Comparison of ENCODE assay signal across 8 cellular contexts in genomic region chr16:28925386-28926228, GRCh38. TPM values are rescaled to one million over a fixed set of nuclear protein-coding genes. Genes with fewer than 3 reads are reported as not detected.
DNase-seq lines count a peak whose midpoint lies in the region; ATAC-seq, FAIRE-seq and TF ChIP-seq lines count a peak whose summit lies in the region.

No MANE protein-coding gene starts in this region.

- H3K4me1 ChIP-seq in MM.1S (ENCODE audit: low read length): peaks cover 16% of the 10 kb centered on the region
- peaks cover 17% of the 10 kb centered on the region for H3K4me1 ChIP-seq in GM12878 (ENCODE audit: control insufficient read depth, insufficient read depth, low read length)
- no peaks in the 10 kb centered on the region for H3K4me1 ChIP-seq in iPS-20b (ENCODE audit: insufficient read depth, low read length)
- H3K4me1 ChIP-seq in smooth muscle cell (ENCODE audit: low read depth): peaks cover 4% of the 10 kb centered on the region

- intact Hi-C loops in GM12878 (cut with micrococcal nuclease; ENCODE audit: unreplicated experiment): loop anchor here (2.0 to 10.0 kb wide), 4 partner anchors 19 to 431 kb away; partner anchors contain the start of genes APOBR, CLN3 and TUFM

- CTCF ChIA-PET in GM12878 (lab: Yijun Ruan, JAX): interaction anchor here (0.6 to 6.4 kb wide), 4 partner anchors 9 to 102 kb away, joined by 3 to 76 read pairs (median 3); partner anchors contain the start of gene TUFM

- peaks cover 2% of the 10 kb centered on the region; the same call in 1 of the 2 replicates for H3K36me3 ChIP-seq in H7 (replicated peaks; ENCODE audit: control insufficient read depth, insufficient read depth, low read length)
- H3K36me3 ChIP-seq in MM.1S (replicated peaks; ENCODE audit: insufficient read depth, low read length): peaks cover 3% of the 10 kb centered on the region; the same call in 1 of the 2 replicates
- peaks cover 0 to 2% of the 10 kb centered on the region in 2 experiments; a peak in 3 of 4 replicates for H3K36me3 ChIP-seq in GM12878 (ENCODE audit: control insufficient read depth in 2 of 2, insufficient read depth in 2 of 2, low read length in 1 of 2)
- H3K36me3 ChIP-seq in iPS-20b (ENCODE audit: insufficient read depth, low read depth, low read length): no peaks in the 10 kb centered on the region
- no peaks in the 10 kb centered on the region for H3K36me3 ChIP-seq in smooth muscle cell (ENCODE audit: low read depth)

- in situ Hi-C loops in GM12878 (cut with MboI): no loop called here

- H3K9me3 ChIP-seq in MM.1S (replicated peaks; ENCODE audit: insufficient read depth, low read length) (no peaks in the 10 kb centered on the region), GM12878 (replicated peaks; ENCODE audit: control insufficient read depth, insufficient read depth, low read length) (no peaks in the 10 kb centered on the region), iPS-20b (ENCODE audit: insufficient read depth, low read depth, low read length) (no peaks in the 10 kb centered on the region), smooth muscle cell (replicated peaks; ENCODE audit: low read depth) (no peaks in the 10 kb centered on the region)

- RAD21 ChIA-PET in GM12878 (lab: Charles Lee; ENCODE audit: unreplicated experiment): interaction anchor here (0.7 to 1.6 kb wide), 4 partner anchors 11 to 62 kb away, joined by 3 to 6 read pairs (median 4); partner anchors contain the start of genes NFATC2IP and SH2B1

- H3K27ac ChIP-seq in MM.1S (ENCODE audit: low read length): peak overlapping the region; percentile 93
- H3K27ac ChIP-seq in GM12878 (ENCODE audit: control insufficient read depth, insufficient read depth): peak overlapping the region; percentile 99
- peak overlapping the region; percentile 87 for H3K27ac ChIP-seq in iPS-20b (ENCODE audit: low read length)
- H3K27ac ChIP-seq in smooth muscle cell (ENCODE audit: low read depth): peak overlapping the region; percentile 82

- TF ChIP-seq RAD21 in GM12878 (IDR thresholded peaks at IDR 0.05; ENCODE audit: insufficient read depth, low read depth, low read length): no peak

- H3K79me2 ChIP-seq in MM.1S (ENCODE audit: low read length) (peaks cover 21% of the 10 kb centered on the region), GM12878 (ENCODE audit: control insufficient read depth, insufficient read depth, low read length) (no peaks in the 10 kb centered on the region), smooth muscle cell (ENCODE audit: low read depth) (no peaks in the 10 kb centered on the region)

- H4K20me1 ChIP-seq in MM.1S (ENCODE audit: insufficient read depth, low read length) (no peaks in the 10 kb centered on the region), GM12878 (ENCODE audit: control insufficient read depth, insufficient read depth) (no peaks in the 10 kb centered on the region), smooth muscle cell (ENCODE audit: low read depth) (no peaks in the 10 kb centered on the region)

- BruUV-seq in GM12878 (replicated peaks; lab: Mats Ljungman, UMichigan): TSS peak; percentile 91

- 2% methylated on average over 46 of the region's 48 CpGs for WGBS in GM12878 (ENCODE audit: insufficient coverage, insufficient replicate concordance, low lambda C conversion rate, missing lambda C conversion rate)
- WGBS in smooth muscle cell (ENCODE audit: low lambda C conversion rate): 4% methylated on average over 40 of the region's 48 CpGs

- H3K9me2 ChIP-seq in MM.1S (replicated peaks; ENCODE audit: insufficient read depth, low read length): no peaks in the 10 kb centered on the region

- peaks cover 21% of the 10 kb centered on the region for H3F3A ChIP-seq in MM.1S (ENCODE audit: insufficient read depth, low read length)
- H3F3A ChIP-seq in smooth muscle cell (ENCODE audit: low read depth): peaks cover 2% of the 10 kb centered on the region

- H3K4me2 ChIP-seq in MM.1S (ENCODE audit: low read depth, low read length): peak overlapping the region; percentile 97
- H3K4me2 ChIP-seq in GM12878 (ENCODE audit: control insufficient read depth, insufficient read depth): peak overlapping the region; percentile 96
- peak overlapping the region; percentile 85 for H3K4me2 ChIP-seq in smooth muscle cell

- POLR2A ChIA-PET in GM12878 (lab: Charles Lee): interaction anchor here (0.6 to 5.1 kb wide), 10 partner anchors 7 to 741 kb away, joined by 3 to 39 read pairs (median 6); partner anchors contain the start of genes CD19, NFATC2IP, SH2B1 and TUFM

- H3K27me3 ChIP-seq in H7 (ENCODE audit: control insufficient read depth, insufficient read depth, low read length) (no peaks in the 10 kb centered on the region), MM.1S (replicated peaks; ENCODE audit: insufficient read depth, low read length) (no peaks in the 10 kb centered on the region), GM12878 (replicated peaks in 1 of 2; ENCODE audit: control insufficient read depth in 2 of 2, insufficient read depth in 2 of 2, low read length in 1 of 2) (no peaks in the 10 kb centered on the region), iPS-20b (ENCODE audit: insufficient read depth, low read length) (no peaks in the 10 kb centered on the region), smooth muscle cell (ENCODE audit: low read depth) (no peaks in the 10 kb centered on the region)

- peak; percentile 74 for ATAC-seq in GM12878

- TF ChIP-seq CTCF in MM.1S (IDR thresholded peaks at IDR 0.05; ENCODE audit: low read length) (no peak), GM12878 (IDR thresholded peaks at IDR 0.05 in 2 of 3, conservative IDR thresholded peaks at IDR 0.05 in 1 of 3; ENCODE audit: control insufficient read depth in 2 of 3, extremely low read depth in 1 of 3, insufficient read depth in 1 of 3, low read depth in 3 of 3, low read length in 3 of 3) (no peak), smooth muscle cell (IDR thresholded peaks at IDR 0.05; ENCODE audit: borderline replicate concordance, insufficient read depth, poor library complexity, severe bottlenecking) (no peak)

- no peak for TF ChIP-seq EP300 in GM12878 (IDR thresholded peaks at IDR 0.05; ENCODE audit: borderline replicate concordance in 1 of 2, control insufficient read depth in 1 of 2, low read depth in 2 of 2, low read length in 2 of 2)

- peak; percentile 54 for DNase-seq in GM04504 (ENCODE audit: low read depth)
- DNase-seq in H7: no peak
- DNase-seq in MM.1S: peak; percentile 67
- peak; percentile 66 for DNase-seq in T-helper 9 cell
- no peak for DNase-seq in GM12878 (ENCODE audit: low read depth, low spot score)
- peak; percentile 92 for DNase-seq in smooth muscle cell (lab: John Stamatoyannopoulos, UW; ENCODE audit: unreplicated experiment)
- DNase-seq in middle frontal gyrus (ENCODE audit: extremely low spot score, low spot score): no peak

- SMC1A ChIA-PET in GM12878 (lab: Charles Lee; ENCODE audit: uncharacterized antibody, unreplicated experiment): interaction anchor here (2.1 to 5.8 kb wide), 3 partner anchors 7 to 26 kb away, joined by 6 to 58 read pairs (median 45); partner anchors contain the start of gene CD19

- peak; percentile 82 for TF ChIP-seq POLR2A in GM12878 (IDR thresholded peaks at IDR 0.05; ENCODE audit: low read depth, low read length)

- peak overlapping the region; percentile 81 for H2AFZ ChIP-seq in MM.1S (ENCODE audit: low read length)
- peak overlapping the region; percentile 80 for H2AFZ ChIP-seq in GM12878 (ENCODE audit: control insufficient read depth, low read depth, low read length)
- H2AFZ ChIP-seq in smooth muscle cell (ENCODE audit: low read depth): peak overlapping the region; percentile 81

- FAIRE-seq in GM12878 (lab: Jason Lieb, UNC): peak; percentile 73

- H3K4me3 ChIP-seq in H7 (ENCODE audit: insufficient read depth, low read depth, low read length) (peak overlapping the region; percentile 76), MM.1S (ENCODE audit: low read length) (peak overlapping the region; percentile 87), GM12878 (peak overlapping the region; percentile 92), iPS-20b (ENCODE audit: low read length) (peak overlapping the region; percentile 98), smooth muscle cell (peak overlapping the region; percentile 95)

- H3K9ac ChIP-seq in MM.1S (ENCODE audit: low read length) (peak overlapping the region; percentile 95), GM12878 (ENCODE audit: control insufficient read depth, insufficient read depth, low read length) (peak overlapping the region; percentile 98), iPS-20b (ENCODE audit: low read depth, low read length) (peak overlapping the region; percentile 97), smooth muscle cell (ENCODE audit: low read depth) (peak overlapping the region; percentile 78)

RNA-seq across cellular contexts. Expression of gene RABEP2, which starts 0.6 kb away (rescaled TPM):
- total RNA-seq in H7 (2014; rRNA removed; shearing (Covaris generic)): 13.3 and 17.3 TPM in 2 replicates
- total RNA-seq in GM12878 (2013; cell fraction: nucleolus; rRNA removed): 57.4 and 73.1 TPM in 2 replicates
- total RNA-seq in GM12878 (2014; rRNA removed) (31.1 and 32.8 TPM in 2 replicates), GM12878 (2014; rRNA removed; fragmentation: Illumina TruSeq; extraction: Trizol) (8.6 and 9.4 TPM in 2 replicates), GM12878 (2021) (25.1 and 29.3 TPM in 2 replicates), smooth muscle cell (9.2 and 16.6 TPM in 2 replicates)
- polyA plus RNA-seq in GM12878 (2011; ENCODE audit: low read depth): 5.5 TPM
- polyA plus RNA-seq in GM12878 (2011; rRNA removed) (5.0 and 10.5 TPM in 2 replicates), GM12878 (2014; fragmentation: Illumina TruSeq; extraction: Trizol) (0.22 and 3.1 TPM in 2 replicates), GM12878 (2014; fragmentation: Nextera tagmentation; extraction: Ambion mirVana) (under 1 TPM; 0.47 to 0.69 TPM), GM12878 (2014; rRNA removed) (32.0 and 32.1 TPM in 2 replicates), GM12878 (2016; fragmentation: Nextera tagmentation; extraction: Ambion mirVana) (10 to 100 TPM; 26.8 to 33.2 TPM), smooth muscle cell (14.5 and 14.7 TPM in 2 replicates)
- polyA plus RNA-seq in GM12878 (2011; cell fraction: cytosol; rRNA removed): 13.6 and 23.3 TPM in 2 replicates
- 30.9 and 53.5 TPM in 2 replicates for polyA plus RNA-seq in GM12878 (2011; cell fraction: nucleus; rRNA removed)
- 24.6 and 33.2 TPM in 2 replicates for polyA plus RNA-seq in GM12878 (2012)
- polyA minus RNA-seq in GM12878 (2011; rRNA and poly(A)+ RNA removed): 5.3 and 12.3 TPM in 2 replicates
- 4.8 and 6.7 TPM in 2 replicates for polyA minus RNA-seq in GM12878 (2011; cell fraction: cytosol; rRNA and poly(A)+ RNA removed)
- polyA minus RNA-seq in GM12878 (2011; cell fraction: nucleus; rRNA and poly(A)+ RNA removed): 5.8 and 19.0 TPM in 2 replicates

RNA-seq across cellular contexts. Expression of gene CD19, which starts 6.2 kb away (rescaled TPM):
- total RNA-seq in H7 (2014; rRNA removed; shearing (Covaris generic)): 1.2 and 1.9 TPM in 2 replicates
- total RNA-seq in GM12878 (2013; cell fraction: nucleolus; rRNA removed): 137 and 156 TPM in 2 replicates
- total RNA-seq in GM12878 (2014; rRNA removed) (93.0 and 99.7 TPM in 2 replicates), GM12878 (2014; rRNA removed; fragmentation: Illumina TruSeq; extraction: Trizol) (41.5 and 45.1 TPM in 2 replicates), GM12878 (2021) (86.1 and 91.6 TPM in 2 replicates), smooth muscle cell (not detected in 2 replicates)
- polyA plus RNA-seq in GM12878 (2011; ENCODE audit: low read depth): 24.1 TPM
- polyA plus RNA-seq in GM12878 (2011; rRNA removed) (32.1 and 53.9 TPM in 2 replicates), GM12878 (2014; fragmentation: Illumina TruSeq; extraction: Trizol) (38.0 and 62.8 TPM in 2 replicates), GM12878 (2014; fragmentation: Nextera tagmentation; extraction: Ambion mirVana) (1 to 10 TPM; 1.2 to 7.0 TPM), GM12878 (2014; rRNA removed) (125 and 129 TPM in 2 replicates), GM12878 (2016; fragmentation: Nextera tagmentation; extraction: Ambion mirVana) (100 to 1,000 TPM in 1 of 2 experiments, 10 to 100 TPM in 1; 98.1 to 114 TPM), smooth muscle cell (not detected in 2 replicates)
- polyA plus RNA-seq in GM12878 (2011; cell fraction: cytosol; rRNA removed): 62.7 and 74.0 TPM in 2 replicates
- polyA plus RNA-seq in GM12878 (2011; cell fraction: nucleus; rRNA removed): 333 and 375 TPM in 2 replicates
- 71.8 and 78.8 TPM in 2 replicates for polyA plus RNA-seq in GM12878 (2012)
- 22.8 and 49.7 TPM in 2 replicates for polyA minus RNA-seq in GM12878 (2011; rRNA and poly(A)+ RNA removed)
- polyA minus RNA-seq in GM12878 (2011; cell fraction: cytosol; rRNA and poly(A)+ RNA removed): 17.9 and 18.0 TPM in 2 replicates
- 38.1 and 48.0 TPM in 2 replicates for polyA minus RNA-seq in GM12878 (2011; cell fraction: nucleus; rRNA and poly(A)+ RNA removed)

RNA-seq across cellular contexts. Expression of gene NFATC2IP, which starts 25.1 kb away (rescaled TPM):
- total RNA-seq in H7 (2014; rRNA removed; shearing (Covaris generic)): 29.1 and 34.8 TPM in 2 replicates
- 142 and 145 TPM in 2 replicates for total RNA-seq in GM12878 (2013; cell fraction: nucleolus; rRNA removed)
- total RNA-seq in GM12878 (2014; rRNA removed): 52.1 and 54.4 TPM in 2 replicates
- total RNA-seq in GM12878 (2014; rRNA removed; fragmentation: Illumina TruSeq; extraction: Trizol): 33.8 and 37.8 TPM in 2 replicates
- 44.3 and 51.8 TPM in 2 replicates for total RNA-seq in GM12878 (2021)
- 29.6 TPM for polyA plus RNA-seq in GM12878 (2011; ENCODE audit: low read depth)
- polyA plus RNA-seq in GM12878 (2011; rRNA removed): 80.2 and 93.9 TPM in 2 replicates
- 85.1 and 104 TPM in 2 replicates for polyA plus RNA-seq in GM12878 (2011; cell fraction: cytosol; rRNA removed)
- 186 and 193 TPM in 2 replicates for polyA plus RNA-seq in GM12878 (2011; cell fraction: nucleus; rRNA removed)
- polyA plus RNA-seq in GM12878 (2012): 33.0 and 38.1 TPM in 2 replicates
- polyA plus RNA-seq in GM12878 (2014; fragmentation: Illumina TruSeq; extraction: Trizol): 57.1 and 60.7 TPM in 2 replicates
- polyA plus RNA-seq in GM12878 (2014; fragmentation: Nextera tagmentation; extraction: Ambion mirVana): 10 to 100 TPM; 12.2 to 16.2 TPM
- polyA plus RNA-seq in GM12878 (2014; rRNA removed): 75.1 and 75.2 TPM in 2 replicates
- polyA plus RNA-seq in GM12878 (2016; fragmentation: Nextera tagmentation; extraction: Ambion mirVana): 10 to 100 TPM; 41.2 to 42.0 TPM
- 54.8 and 72.3 TPM in 2 replicates for polyA minus RNA-seq in GM12878 (2011; rRNA and poly(A)+ RNA removed)
- 14.2 and 17.6 TPM in 2 replicates for polyA minus RNA-seq in GM12878 (2011; cell fraction: cytosol; rRNA and poly(A)+ RNA removed)
- 42.8 and 83.8 TPM in 2 replicates for polyA minus RNA-seq in GM12878 (2011; cell fraction: nucleus; rRNA and poly(A)+ RNA removed)
- 9.7 and 19.0 TPM in 2 replicates for total RNA-seq in smooth muscle cell
- polyA plus RNA-seq in smooth muscle cell: 13.1 and 15.2 TPM in 2 replicates

RNA-seq across cellular contexts. Expression of gene ATP2A1, which starts 47.3 kb away (rescaled TPM):
- total RNA-seq in H7 (2014; rRNA removed; shearing (Covaris generic)): 0.10 and 1.0 TPM in 2 replicates
- total RNA-seq in GM12878 (2013; cell fraction: nucleolus; rRNA removed): 1.7 and 4.7 TPM in 2 replicates
- 0.28 and 0.38 TPM in 2 replicates for total RNA-seq in GM12878 (2014; rRNA removed)
- total RNA-seq in GM12878 (2014; rRNA removed; fragmentation: Illumina TruSeq; extraction: Trizol): 0.28 and 1.6 TPM in 2 replicates
- total RNA-seq in GM12878 (2021): 0.96 and 1.1 TPM in 2 replicates
- 0.81 TPM for polyA plus RNA-seq in GM12878 (2011; ENCODE audit: low read depth)
- 0.35 and 0.62 TPM in 2 replicates for polyA plus RNA-seq in GM12878 (2011; rRNA removed)
- 0.77 and 0.79 TPM in 2 replicates for polyA plus RNA-seq in GM12878 (2011; cell fraction: cytosol; rRNA removed)
- polyA plus RNA-seq in GM12878 (2011; cell fraction: nucleus; rRNA removed): 7.5 and 32.6 TPM in 2 replicates
- 1.8 and 2.3 TPM in 2 replicates for polyA plus RNA-seq in GM12878 (2012)
- polyA plus RNA-seq in GM12878 (2014; fragmentation: Illumina TruSeq; extraction: Trizol): 0.54 and 1.8 TPM in 2 replicates
- polyA plus RNA-seq in GM12878 (2014; fragmentation: Nextera tagmentation; extraction: Ambion mirVana): under 1 TPM; 0.13 to 0.37 TPM
- polyA plus RNA-seq in GM12878 (2014; rRNA removed): 0.77 and 1.3 TPM in 2 replicates
- 1 to 10 TPM; 1.5 to 1.7 TPM for polyA plus RNA-seq in GM12878 (2016; fragmentation: Nextera tagmentation; extraction: Ambion mirVana)
- polyA minus RNA-seq in GM12878 (2011; rRNA and poly(A)+ RNA removed): 0.29 and 0.88 TPM in 2 replicates
- polyA minus RNA-seq in GM12878 (2011; cell fraction: cytosol; rRNA and poly(A)+ RNA removed): 1.5 TPM in 1 of 2 replicates, not detected in the other
- 0.97 and 1.2 TPM in 2 replicates for polyA minus RNA-seq in GM12878 (2011; cell fraction: nucleus; rRNA and poly(A)+ RNA removed)
- total RNA-seq in smooth muscle cell: 0.09 and 0.36 TPM in 2 replicates
- 0.87 and 1.2 TPM in 2 replicates for polyA plus RNA-seq in smooth muscle cell

RNA-seq across cellular contexts. Expression of gene SPNS1, which starts 49.0 kb away (rescaled TPM):
- total RNA-seq in H7 (2014; rRNA removed; shearing (Covaris generic)): 58.6 and 65.3 TPM in 2 replicates
- total RNA-seq in GM12878 (2013; cell fraction: nucleolus; rRNA removed): 14.1 and 15.0 TPM in 2 replicates
- 13.2 and 16.7 TPM in 2 replicates for total RNA-seq in GM12878 (2014; rRNA removed)
- total RNA-seq in GM12878 (2014; rRNA removed; fragmentation: Illumina TruSeq; extraction: Trizol): 3.7 and 4.1 TPM in 2 replicates
- total RNA-seq in GM12878 (2021): 26.5 and 27.8 TPM in 2 replicates
- 4.4 TPM for polyA plus RNA-seq in GM12878 (2011; ENCODE audit: low read depth)
- 2.7 and 4.8 TPM in 2 replicates for polyA plus RNA-seq in GM12878 (2011; rRNA removed)
- polyA plus RNA-seq in GM12878 (2011; cell fraction: cytosol; rRNA removed): 9.2 and 13.6 TPM in 2 replicates
- polyA plus RNA-seq in GM12878 (2011; cell fraction: nucleus; rRNA removed): 38.6 and 55.4 TPM in 2 replicates
- 13.4 and 14.3 TPM in 2 replicates for polyA plus RNA-seq in GM12878 (2012)
- 2.5 and 7.2 TPM in 2 replicates for polyA plus RNA-seq in GM12878 (2014; fragmentation: Illumina TruSeq; extraction: Trizol)
- polyA plus RNA-seq in GM12878 (2014; fragmentation: Nextera tagmentation; extraction: Ambion mirVana): 1 to 10 TPM in 1 of 2 experiments, under 1 TPM in 1; 0.16 to 2.3 TPM
- 21.4 and 22.5 TPM in 2 replicates for polyA plus RNA-seq in GM12878 (2014; rRNA removed)
- 10 to 100 TPM; 27.4 to 37.6 TPM for polyA plus RNA-seq in GM12878 (2016; fragmentation: Nextera tagmentation; extraction: Ambion mirVana)
- polyA minus RNA-seq in GM12878 (2011; rRNA and poly(A)+ RNA removed): 4.4 and 7.5 TPM in 2 replicates
- polyA minus RNA-seq in GM12878 (2011; cell fraction: cytosol; rRNA and poly(A)+ RNA removed): 4.8 and 5.6 TPM in 2 replicates
- 4.0 and 8.2 TPM in 2 replicates for polyA minus RNA-seq in GM12878 (2011; cell fraction: nucleus; rRNA and poly(A)+ RNA removed)
- 28.6 and 29.8 TPM in 2 replicates for total RNA-seq in smooth muscle cell
- polyA plus RNA-seq in smooth muscle cell: 109 and 113 TPM in 2 replicates

Comparison
In these comparisons a context has a peak if more than half of its experiments do, and no peak if none do; other contexts are left out.
1. DNase-seq: peak in GM04504 (single experiment), MM.1S (single experiment), T-helper 9 cell (single experiment) and smooth muscle cell (single experiment); none in H7 (single experiment), GM12878 (single experiment) and middle frontal gyrus (single experiment).
2. RNA of gene CD19, which starts 6.2 kb away (total RNA-seq): 41.5 to 156 TPM in GM12878; 1.2 to 1.9 TPM in H7 and not detected in smooth muscle cell; every median in the first group is over 10 times any median in the second.
3. Peak in every context shown above with its lines, with median percentiles within 50 percentile points of each other: H3K4me3 ChIP-seq, H2AFZ ChIP-seq, H3K27ac ChIP-seq, H3K4me2 ChIP-seq and H3K9ac ChIP-seq.